ENCODE assay signal across 8 cellular contexts in genomic region chr3:52053307-52054304, GRCh38.
DNase-seq lines count a peak whose midpoint lies in the region; ATAC-seq, FAIRE-seq and TF ChIP-seq lines count a peak whose summit lies in the region.

No MANE protein-coding gene starts in this region.

- DNase-seq in T-helper 2 cell (peak in 3 of 5 experiments; percentile 9 to 72 (median 19)), midbrain (lab: John Stamatoyannopoulos, UW) (peak; percentile 42), SHP77 (lab: John Stamatoyannopoulos, UW) (no peak), H54 (ENCODE audit: insufficient read length, low spot score) (no peak)
- no peak for DNase-seq in central memory CD8-positive, alpha-beta T cell (ENCODE audit: low spot score in 2 of 2)

- H3K27ac Mint-ChIP-seq in central memory CD8-positive, alpha-beta T cell (ENCODE audit: low read depth), result peak overlapping the region; percentile 91
- H3K27ac Mint-ChIP-seq in stimulated activated naive CD8-positive, alpha-beta T cell treated with anti-CD3 and anti-CD28 coated beads, Interleukin-15, Interleukin-2, amounts not matched to agents 100 ng/mL and 50 ng/mL, for 24 hours, result peak overlapping the region; percentile 77

- peaks cover 40% of the 10 kb centered on the region for H3K36me3 Mint-ChIP-seq in central memory CD8-positive, alpha-beta T cell (ENCODE audit: insufficient read depth)
- H3K36me3 Mint-ChIP-seq in stimulated activated naive CD8-positive, alpha-beta T cell treated with anti-CD3 and anti-CD28 coated beads, Interleukin-15, Interleukin-2, amounts not matched to agents 100 ng/mL and 50 ng/mL, for 24 hours (ENCODE audit: low read depth), result peaks cover 16% of the 10 kb centered on the region

- no peak for TF ChIP-seq POLR2A in H54 (IDR thresholded peaks at IDR 0.05; ENCODE audit: low read depth, low read length)

- no peak for FAIRE-seq in H54 (lab: Jason Lieb, UNC)

- H3K4me3 Mint-ChIP-seq in central memory CD8-positive, alpha-beta T cell, result peak overlapping the region; percentile 89
- H3K4me3 Mint-ChIP-seq in stimulated activated naive CD8-positive, alpha-beta T cell treated with anti-CD3 and anti-CD28 coated beads, Interleukin-15, Interleukin-2, amounts not matched to agents 100 ng/mL and 50 ng/mL, for 24 hours, result peak overlapping the region; percentile 88

- H3K4me1 Mint-ChIP-seq in central memory CD8-positive, alpha-beta T cell, result peaks cover 54% of the 10 kb centered on the region
- H3K4me1 Mint-ChIP-seq in stimulated activated naive CD8-positive, alpha-beta T cell treated with anti-CD3 and anti-CD28 coated beads, Interleukin-15, Interleukin-2, amounts not matched to agents 100 ng/mL and 50 ng/mL, for 24 hours (ENCODE audit: low read depth), result peaks cover 57% of the 10 kb centered on the region

- no peaks in the 10 kb centered on the region for H3K27me3 Mint-ChIP-seq in central memory CD8-positive, alpha-beta T cell
- H3K27me3 Mint-ChIP-seq in stimulated activated naive CD8-positive, alpha-beta T cell treated with anti-CD3 and anti-CD28 coated beads, Interleukin-15, Interleukin-2, amounts not matched to agents 100 ng/mL and 50 ng/mL, for 24 hours, result no peaks in the 10 kb centered on the region

- ATAC-seq in central memory CD8-positive, alpha-beta T cell (replicated peaks; ENCODE audit: extremely low read depth, poor library complexity, severe bottlenecking), result no peak
- ATAC-seq in HG03442 (IDR thresholded peaks at IDR 0.05; ENCODE audit: unreplicated experiment), result no peak

- TF ChIP-seq CTCF in GM12874 (IDR thresholded peaks at IDR 0.05; ENCODE audit: insufficient read depth, low read depth, low read length), result peak; percentile 39

- no peaks in the 10 kb centered on the region for H3K9me3 Mint-ChIP-seq in central memory CD8-positive, alpha-beta T cell
- H3K9me3 Mint-ChIP-seq in stimulated activated naive CD8-positive, alpha-beta T cell treated with anti-CD3 and anti-CD28 coated beads, Interleukin-15, Interleukin-2, amounts not matched to agents 100 ng/mL and 50 ng/mL, for 24 hours, result no peaks in the 10 kb centered on the region

Comparison
In these comparisons a context has a peak if more than half of its experiments do, and no peak if none do; other contexts are left out.
1. DNase-seq: peak in T-helper 2 cell (3 of 5) and midbrain (single experiment); none in central memory CD8-positive, alpha-beta T cell (0 of 2), SHP77 (0 of 2) and H54 (single experiment).